In the genomic region with DNA sequence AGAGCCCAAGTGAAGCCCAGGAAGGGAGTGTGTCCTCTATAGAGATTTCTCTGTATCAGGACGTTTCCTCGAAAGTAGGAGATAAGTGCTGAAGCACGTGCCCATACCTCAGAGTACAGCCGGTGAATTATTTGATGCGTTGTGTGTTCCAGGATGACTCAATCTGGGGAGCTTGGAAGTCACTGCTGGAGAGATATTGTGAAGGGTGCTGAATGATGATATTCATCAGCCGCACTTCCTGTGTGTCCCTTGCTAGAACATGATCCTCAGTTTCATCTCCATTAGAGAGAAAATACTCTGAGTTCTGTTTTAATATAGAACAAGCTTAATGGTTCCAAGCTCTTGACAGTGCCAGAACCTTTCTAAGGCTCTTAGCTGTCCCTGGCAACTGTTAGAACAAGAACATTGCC, we compare ENCODE assay signal across 21 cellular contexts.
DNase-seq lines count a peak whose midpoint lies in the region; FAIRE-seq and TF ChIP-seq lines count a peak whose summit lies in the region.
"Had no signal": no experiment of that assay in that cellular context is flagged by ENCODE, and none has a peak within 500 bp of the region (broad histone marks: within the 10 kb centered on the region; RNA-seq: fewer than 3 reads in every experiment).

No MANE protein-coding gene starts in this region.

- no peaks in the 10 kb centered on the region for H3K27me3 ChIP-seq in esophagus muscularis mucosa
- H3K27me3 ChIP-seq: right lobe of liver had no signal

- H3K36me3 Mint-ChIP-seq in progenitor cell of endocrine pancreas (ENCODE audit: insufficient read depth), result no peaks in the 10 kb centered on the region

- no peak overlapping the region for H3K27ac Mint-ChIP-seq in progenitor cell of endocrine pancreas
- H3K27ac Mint-ChIP-seq: activated CD4-positive, alpha-beta T cell treated with anti-CD3 and anti-CD28 coated beads, Interleukin-2, amount 10 ng/mL, durations not matched to agents 24 days and 14 days had no signal

- H3K36me3 ChIP-seq in esophagus muscularis mucosa, result no peaks in the 10 kb centered on the region
- H3K36me3 ChIP-seq: right lobe of liver had no signal

- no peak for TF ChIP-seq EP300 in esophagus muscularis mucosa (IDR thresholded peaks at IDR 0.05)

- TF ChIP-seq POLR2A in esophagus muscularis mucosa (IDR thresholded peaks at IDR 0.05; ENCODE audit: low read depth), result no peak

- TF ChIP-seq CTCF in AG10803 (conservative IDR thresholded peaks at IDR 0.05; ENCODE audit: low read length) (no peak), esophagus muscularis mucosa (IDR thresholded peaks at IDR 0.05) (no peak), progenitor cell of endocrine pancreas (IDR thresholded peaks at IDR 0.05; ENCODE audit: unreplicated experiment) (no peak), D721Med (IDR thresholded peaks at IDR 0.05; ENCODE audit: insufficient read depth, missing control alignments) (no peak)

- peaks cover 2% of the 10 kb centered on the region for H3K4me1 Mint-ChIP-seq in progenitor cell of endocrine pancreas (ENCODE audit: low read depth)
- H3K4me1 Mint-ChIP-seq: activated CD4-positive, alpha-beta T cell treated with anti-CD3 and anti-CD28 coated beads, Interleukin-2, amount 10 ng/mL, durations not matched to agents 24 days and 14 days had no signal

- H3K4me3 ChIP-seq in AG10803 (ENCODE audit: low read length) (no peak overlapping the region), esophagus muscularis mucosa (peak overlapping the region in 1 of 4 donors; percentile 15)
- H3K4me3 ChIP-seq: coronary artery, right lobe of liver had no signal

- peak; percentile 10 for DNase-seq in AG10803 (ENCODE audit: low read depth)
- peak; percentile 23 for DNase-seq in HT1080 (ENCODE audit: low read depth)
- DNase-seq in esophagus muscularis mucosa (ENCODE audit: extremely low spot score), result no peak
- DNase-seq in progenitor cell of endocrine pancreas (ENCODE audit: low spot score, unreplicated experiment), result no peak
- DNase-seq in D721Med (ENCODE audit: insufficient read length, low spot score), result no peak
- DNase-seq in NCI-H1092 (lab: John Stamatoyannopoulos, UW), result no peak
- DNase-seq in stimulated activated CD4-positive, alpha-beta T cell treated with anti-CD3 and anti-CD28 coated beads, Interleukin-1b, Interleukin-23, amount 100 ng/mL, for 48 hours, result no peak
- DNase-seq: activated CD4-positive, alpha-beta T cell treated with anti-CD3 and anti-CD28 coated beads, Interleukin-2, amount 10 ng/mL, durations not matched to agents 24 days and 14 days; activated CD8-positive, alpha-beta memory T cell treated with anti-CD3 and anti-CD28 coated beads, Interleukin-2, amount 50 U/mL, for 48 hours; activated gamma-delta T cell; anterior cingulate cortex; head of caudate nucleus; KG1; NCI-H1105; right lobe of liver had no signal

- peak overlapping the region; percentile 61 to 75 (median 68) for H3K27ac ChIP-seq in esophagus muscularis mucosa (replicated peaks in 1 of 4)
- H3K27ac ChIP-seq: coronary artery, HL-60, right lobe of liver had no signal

- FAIRE-seq in islet of Langerhans (lab: Jason Lieb, UNC), result peak; percentile 30
- FAIRE-seq in D721Med (lab: Jason Lieb, UNC), result no peak
- FAIRE-seq: endothelial cell of umbilical vein, GM12892, TTC549 had no signal

- no peak overlapping the region for H3K4me3 Mint-ChIP-seq in progenitor cell of endocrine pancreas (ENCODE audit: low read depth)
- H3K4me3 Mint-ChIP-seq: activated CD4-positive, alpha-beta T cell treated with anti-CD3 and anti-CD28 coated beads, Interleukin-2, amount 10 ng/mL, durations not matched to agents 24 days and 14 days had no signal

- H3K9me3 Mint-ChIP-seq in progenitor cell of endocrine pancreas (ENCODE audit: low read depth), result no peaks in the 10 kb centered on the region
- H3K9me3 Mint-ChIP-seq: activated CD4-positive, alpha-beta T cell treated with anti-CD3 and anti-CD28 coated beads, Interleukin-2, amount 10 ng/mL, durations not matched to agents 24 days and 14 days had no signal

- intact Hi-C loops in esophagus muscularis mucosa (cut with DNase I), result loop anchor here (10.0 kb wide), 1 partner anchor 103 kb away; no protein-coding TSS in a partner anchor

- peaks cover 2% of the 10 kb centered on the region for H3K27me3 Mint-ChIP-seq in progenitor cell of endocrine pancreas
- H3K27me3 Mint-ChIP-seq: activated CD4-positive, alpha-beta T cell treated with anti-CD3 and anti-CD28 coated beads, Interleukin-2, amount 10 ng/mL, durations not matched to agents 24 days and 14 days had no signal

- H3K4me1 ChIP-seq in esophagus muscularis mucosa, result peaks cover 0 to 72% (median 66%) of the 10 kb centered on the region in 4 donors
- H3K4me1 ChIP-seq: right lobe of liver had no signal

- no peaks in the 10 kb centered on the region for H3K9me3 ChIP-seq in esophagus muscularis mucosa
- H3K9me3 ChIP-seq: right lobe of liver had no signal

- 52% methylated on average over 6 of the region's 6 CpGs for WGBS in esophagus muscularis mucosa

Comparison
In these comparisons a context has a peak if more than half of its experiments do, and no peak if none do; other contexts are left out.
1. DNase-seq: peak in AG10803 (single experiment) and HT1080 (single experiment); none in esophagus muscularis mucosa (single experiment), progenitor cell of endocrine pancreas (single experiment), D721Med (single experiment), NCI-H1092 (single experiment) and stimulated activated CD4-positive, alpha-beta T cell treated with anti-CD3 and anti-CD28 coated beads, Interleukin-1b, Interleukin-23, amount 100 ng/mL, for 48 hours (single experiment).